Comparison of ENCODE assay signal across 14 cellular contexts in genomic region chr3:71052725-71053124, GRCh38.
DNase-seq lines count a peak whose midpoint lies in the region; ATAC-seq, FAIRE-seq and TF ChIP-seq lines count a peak whose summit lies in the region.
"Had no signal": no experiment of that assay in that cellular context is flagged by ENCODE, and none has a peak within 500 bp of the region (broad histone marks: within the 10 kb centered on the region; RNA-seq: fewer than 3 reads in every experiment).

No MANE protein-coding gene starts in this region.

- H2AFZ ChIP-seq in KMS-11 (ENCODE audit: low read depth), result no peak overlapping the region

- peak overlapping the region; percentile 73; the same call in 1 of the 2 replicates for H3K27ac ChIP-seq in KMS-11

- H3K4me3 Mint-ChIP-seq in activated T-helper 17 cell treated with anti-CD3 and anti-CD28 coated beads, Interleukin-2, amount 50 U/mL, for 72 hours, result no peak overlapping the region
- no peak overlapping the region for H3K4me3 Mint-ChIP-seq in stimulated activated effector memory CD8-positive, alpha-beta T cell treated with anti-CD3 and anti-CD28 coated beads, Interleukin-12 subunit alpha, Interleukin-12 subunit beta, amount 100 ng/mL, for 72 hours
- no peak overlapping the region for H3K4me3 Mint-ChIP-seq in T-helper 2 cell treated with Interferon-gamma antibody and Interleukin-4, amounts not matched to agents 5 μg/mL and 100 μg/mL, for 36 hours
- H3K4me3 Mint-ChIP-seq: immature natural killer cell had no signal

- peak overlapping the region; percentile 62 for H3K4me2 ChIP-seq in KMS-11

- no peak for TF ChIP-seq CTCF in KMS-11 (conservative IDR thresholded peaks at IDR 0.05; ENCODE audit: low read depth, low read length)

- no peaks in the 10 kb centered on the region for H3K9me3 Mint-ChIP-seq in activated T-helper 17 cell treated with anti-CD3 and anti-CD28 coated beads, Interleukin-2, amount 50 U/mL, for 72 hours
- H3K9me3 Mint-ChIP-seq in stimulated activated effector memory CD8-positive, alpha-beta T cell treated with anti-CD3 and anti-CD28 coated beads, Interleukin-12 subunit alpha, Interleukin-12 subunit beta, amount 100 ng/mL, for 72 hours, result no peaks in the 10 kb centered on the region
- no peaks in the 10 kb centered on the region for H3K9me3 Mint-ChIP-seq in T-helper 2 cell treated with Interferon-gamma antibody and Interleukin-4, amounts not matched to agents 5 μg/mL and 100 μg/mL, for 36 hours
- H3K9me3 Mint-ChIP-seq: immature natural killer cell had no signal

- peaks cover 93% of the 10 kb centered on the region for H3K4me1 Mint-ChIP-seq in activated T-helper 17 cell treated with anti-CD3 and anti-CD28 coated beads, Interleukin-2, amount 50 U/mL, for 72 hours
- peaks cover 87% of the 10 kb centered on the region for H3K4me1 Mint-ChIP-seq in stimulated activated effector memory CD8-positive, alpha-beta T cell treated with anti-CD3 and anti-CD28 coated beads, Interleukin-12 subunit alpha, Interleukin-12 subunit beta, amount 100 ng/mL, for 72 hours
- H3K4me1 Mint-ChIP-seq in T-helper 2 cell treated with Interferon-gamma antibody and Interleukin-4, amounts not matched to agents 5 μg/mL and 100 μg/mL, for 36 hours (ENCODE audit: low read depth), result peaks cover 84% of the 10 kb centered on the region

- H3K4me1 ChIP-seq in KMS-11 (ENCODE audit: low read depth, poor library complexity, severe bottlenecking), result peaks cover 87% of the 10 kb centered on the region

- no peaks in the 10 kb centered on the region for H3K27me3 ChIP-seq in KMS-11 (ENCODE audit: insufficient read depth, low read depth)

- H3K79me2 ChIP-seq in KMS-11 (ENCODE audit: insufficient read depth, low read depth), result peaks cover 47% of the 10 kb centered on the region; the same call in 1 of the 2 replicates

- no peak for DNase-seq in left ventricle myocardium superior
- no peak for DNase-seq in stimulated activated effector memory CD8-positive, alpha-beta T cell treated with anti-CD3 and anti-CD28 coated beads, Interleukin-12 subunit alpha, Interleukin-12 subunit beta, amount 100 ng/mL, for 72 hours (ENCODE audit: low spot score in 2 of 2)
- no peak for DNase-seq in T-helper 2 cell treated with Interferon-gamma antibody and Interleukin-4, amounts not matched to agents 5 μg/mL and 100 μg/mL, for 36 hours (ENCODE audit: low spot score)
- DNase-seq in COLO829 (ENCODE audit: low spot score), result no peak
- no peak for DNase-seq in DMS79 (lab: John Stamatoyannopoulos, UW)
- DNase-seq in urothelium cell line (ENCODE audit: low spot score), result no peak
- DNase-seq: central memory CD4-positive, alpha-beta T cell; COR-L47; immature natural killer cell; NCI-H1092; NCI-H446 treated with DMSO at 0.1 percent for 48 hours; stimulated activated naive CD4-positive, alpha-beta T cell treated with Interleukin-2 at 50 U/mL for 16 hours had no signal

- H3K36me3 ChIP-seq in KMS-11 (ENCODE audit: insufficient read depth), result no peaks in the 10 kb centered on the region

- no peak for ATAC-seq in activated T-helper 17 cell treated with anti-CD3 and anti-CD28 coated beads, Interleukin-2, amount 50 U/mL, for 72 hours (replicated peaks)
- ATAC-seq in left ventricle myocardium superior, result peak; percentile 78
- no peak for ATAC-seq in stimulated activated effector memory CD8-positive, alpha-beta T cell treated with anti-CD3 and anti-CD28 coated beads, Interleukin-12 subunit alpha, Interleukin-12 subunit beta, amount 100 ng/mL, for 72 hours

- intact Hi-C loops in left ventricle myocardium superior (cut with micrococcal nuclease), result no loop called here

- H3K4me3 ChIP-seq in KMS-11 (IDR thresholded peaks at IDR 0.05; ENCODE audit: insufficient read depth, low read depth, low read length), result no peak overlapping the region

- H3K27ac Mint-ChIP-seq in activated T-helper 17 cell treated with anti-CD3 and anti-CD28 coated beads, Interleukin-2, amount 50 U/mL, for 72 hours, result peak overlapping the region; percentile 47
- peak overlapping the region; percentile 54 for H3K27ac Mint-ChIP-seq in stimulated activated effector memory CD8-positive, alpha-beta T cell treated with anti-CD3 and anti-CD28 coated beads, Interleukin-12 subunit alpha, Interleukin-12 subunit beta, amount 100 ng/mL, for 72 hours
- H3K27ac Mint-ChIP-seq in T-helper 2 cell treated with Interferon-gamma antibody and Interleukin-4, amounts not matched to agents 5 μg/mL and 100 μg/mL, for 36 hours, result no peak overlapping the region

- no peaks in the 10 kb centered on the region for H3K27me3 Mint-ChIP-seq in activated T-helper 17 cell treated with anti-CD3 and anti-CD28 coated beads, Interleukin-2, amount 50 U/mL, for 72 hours
- no peaks in the 10 kb centered on the region for H3K27me3 Mint-ChIP-seq in T-helper 2 cell treated with Interferon-gamma antibody and Interleukin-4, amounts not matched to agents 5 μg/mL and 100 μg/mL, for 36 hours (ENCODE audit: low read depth)

- H4K20me1 ChIP-seq in KMS-11 (ENCODE audit: insufficient read depth), result no peaks in the 10 kb centered on the region

- no peak for FAIRE-seq in urothelium cell line (lab: Jason Lieb, UNC)

- no peak overlapping the region for H3K9ac ChIP-seq in KMS-11

- peaks cover 100% of the 10 kb centered on the region for H3K36me3 Mint-ChIP-seq in activated T-helper 17 cell treated with anti-CD3 and anti-CD28 coated beads, Interleukin-2, amount 50 U/mL, for 72 hours (ENCODE audit: low read depth)
- peaks cover 92% of the 10 kb centered on the region for H3K36me3 Mint-ChIP-seq in stimulated activated effector memory CD8-positive, alpha-beta T cell treated with anti-CD3 and anti-CD28 coated beads, Interleukin-12 subunit alpha, Interleukin-12 subunit beta, amount 100 ng/mL, for 72 hours
- peaks cover 69% of the 10 kb centered on the region for H3K36me3 Mint-ChIP-seq in T-helper 2 cell treated with Interferon-gamma antibody and Interleukin-4, amounts not matched to agents 5 μg/mL and 100 μg/mL, for 36 hours (ENCODE audit: low read depth)
